ENCODE assay signal across 9 cellular contexts in genomic region chr5:173283318-173284288, GRCh38. TPM values are rescaled to one million over a fixed set of nuclear protein-coding genes. Genes with fewer than 3 reads are reported as not detected.
DNase-seq lines count a peak whose midpoint lies in the region; ATAC-seq, FAIRE-seq and TF ChIP-seq lines count a peak whose summit lies in the region.
"Had no signal": no experiment of that assay in that cellular context is flagged by ENCODE, and none has a peak within 500 bp of the region (broad histone marks: within the 10 kb centered on the region; RNA-seq: fewer than 3 reads in every experiment).

No MANE protein-coding gene starts in this region.

- no peaks in the 10 kb centered on the region for H3K9me3 ChIP-seq in mammary epithelial cell (replicated peaks; ENCODE audit: insufficient read depth, low read length)
- H3K9me3 ChIP-seq in keratinocyte (ENCODE audit: control insufficient read depth, low read depth, low read length): no peaks in the 10 kb centered on the region

- H3K9ac ChIP-seq in mammary epithelial cell (ENCODE audit: insufficient read depth, low read length) (no peak overlapping the region), keratinocyte (ENCODE audit: control insufficient read depth, extremely low read depth, insufficient read depth, low read length) (no peak overlapping the region)

- 14% methylated on average over 14 of the region's 45 CpGs for WGBS in mammary epithelial cell (ENCODE audit: low coverage, missing lambda C conversion rate)

- in situ Hi-C loops in mammary epithelial cell (cut with MboI; ENCODE audit: low sequenced_read_pairs in 2 of 2): loop anchor here in 1 of 2 donors (25.0 kb wide), 2 partner anchors 296 to 571 kb away; partner anchors contain the start of gene ATP6V0E1

- H3K9me3 Mint-ChIP-seq in activated B cell treated with CpG ODN at 0.5 μM for 24 hours: peaks cover 4% of the 10 kb centered on the region

- peak; percentile 15 to 64 for DNase-seq in NCI-H187 (lab: John Stamatoyannopoulos, UW)
- DNase-seq in NCI-H187 treated with DMSO at 0.1 percent for 48 hours (lab: John Stamatoyannopoulos, UW): no peak
- DNase-seq in NCI-H1417 treated with DMSO at 0.1 percent for 48 hours (lab: John Stamatoyannopoulos, UW): peak; percentile 15
- peak; percentile 29 for DNase-seq in activated B cell treated with CpG ODN at 0.5 μM for 24 hours
- peak; percentile 75 for DNase-seq in mammary epithelial cell
- no peak for DNase-seq in keratinocyte (ENCODE audit: low read depth, low spot score)
- DNase-seq in stimulated activated CD4-positive, alpha-beta T cell treated with anti-CD3 and anti-CD28 coated beads, Interleukin-4, amount 100 ng/mL, for 1 hour: peak; percentile 81

- POLR2A ChIA-PET in activated B cell treated with CpG ODN at 0.5 μM for 24 hours (lab: Charles Lee): no interaction called here

- peak; percentile 85 for ATAC-seq in HG02852 (IDR thresholded peaks at IDR 0.05; ENCODE audit: unreplicated experiment)
- ATAC-seq in activated B cell treated with CpG ODN at 0.5 μM for 24 hours (ENCODE audit: low read depth): peak; percentile 89

- peaks cover 9% of the 10 kb centered on the region for H3K4me1 ChIP-seq in mammary epithelial cell (ENCODE audit: insufficient read depth, low read length)
- peaks cover 8% of the 10 kb centered on the region for H3K4me1 ChIP-seq in keratinocyte (ENCODE audit: control insufficient read depth, extremely low read depth, insufficient read depth, low read length)

- FAIRE-seq in keratinocyte (lab: Jason Lieb, UNC): no peak
- FAIRE-seq: A204.1 had no signal

- H3K4me2 ChIP-seq in mammary epithelial cell (ENCODE audit: insufficient read depth, low read depth, low read length) (peak overlapping the region; percentile 82), keratinocyte (ENCODE audit: control insufficient read depth, extremely low read depth, insufficient read depth, low read depth, low read length) (peak overlapping the region; percentile 71)

- peaks cover 9% of the 10 kb centered on the region for H3K4me1 Mint-ChIP-seq in activated B cell treated with CpG ODN at 0.5 μM for 24 hours

- H3K27me3 Mint-ChIP-seq in activated B cell treated with CpG ODN at 0.5 μM for 24 hours: peaks cover 60% of the 10 kb centered on the region

- CTCF ChIA-PET in activated B cell treated with CpG ODN at 0.5 μM for 24 hours (lab: Charles Lee) (no interaction called here), mammary epithelial cell (lab: Charles Lee; ENCODE audit: low non-redundant PET) (interaction anchor here (0.5 kb wide), 1 partner anchor 577 kb away, joined by 3 read pairs; no protein-coding TSS in a partner anchor)

- intact Hi-C loops in activated B cell treated with CpG ODN at 0.5 μM for 24 hours (cut with micrococcal nuclease) (loop anchor here (2.0 to 5.0 kb wide), 2 partner anchors 305 to 571 kb away; no protein-coding TSS in a partner anchor), mammary epithelial cell (cut with micrococcal nuclease) (loop anchor here (1.0 to 2.0 kb wide), 3 partner anchors 117 to 577 kb away; no protein-coding TSS in a partner anchor)

- H3K4me3 ChIP-seq in mammary epithelial cell (replicated peaks in 1 of 3; ENCODE audit: insufficient read depth in 1 of 3, low read depth in 2 of 3, low read length in 3 of 3) (peak overlapping the region; percentile 24 to 33 (median 24)), keratinocyte (ENCODE audit: control insufficient read depth in 2 of 3, extremely low read depth in 1 of 3, insufficient read depth in 2 of 3, low read depth in 1 of 3, low read length in 3 of 3) (peak overlapping the region; percentile 10 to 35 (median 34))

- dilution Hi-C loops in mammary epithelial cell (cut with HindIII; ENCODE audit: low sequenced_read_pairs) (loop anchor here (25.0 kb wide), 1 partner anchor 571 kb away; no protein-coding TSS in a partner anchor), keratinocyte (cut with MboI; ENCODE audit: extremely low pct_ligation_motif_present, low sequenced_read_pairs) (no loop called here)

- H3K36me3 ChIP-seq in mammary epithelial cell (ENCODE audit: insufficient read depth, low read length) (no peaks in the 10 kb centered on the region), keratinocyte (ENCODE audit: control insufficient read depth in 2 of 2, extremely low read depth in 1 of 2, insufficient read depth in 2 of 2, low read length in 2 of 2) (no peaks in the 10 kb centered on the region)

- TF ChIP-seq CTCF in activated B cell treated with CpG ODN at 0.5 μM for 24 hours (IDR thresholded peaks at IDR 0.05): no peak
- TF ChIP-seq CTCF in mammary epithelial cell (conservative IDR thresholded peaks at IDR 0.05 in 1 of 2, IDR thresholded peaks at IDR 0.05 in 1 of 2; ENCODE audit: extremely low read depth in 1 of 2, insufficient read depth in 1 of 2, low read depth in 1 of 2, low read length in 2 of 2): peak; percentile 59 to 71
- peak; percentile 61 to 76 (median 67) for TF ChIP-seq CTCF in keratinocyte (optimal IDR thresholded peaks at IDR 0.05 in 1 of 3, IDR thresholded peaks at IDR 0.05 in 1 of 3, conservative IDR thresholded peaks at IDR 0.05 in 1 of 3; ENCODE audit: extremely low read depth in 1 of 3, insufficient read depth in 2 of 3, low read length in 3 of 3)

- no peaks in the 10 kb centered on the region for H3K79me2 ChIP-seq in mammary epithelial cell (ENCODE audit: insufficient read depth, low read length)
- H3K79me2 ChIP-seq in keratinocyte (ENCODE audit: control insufficient read depth, insufficient read depth, low read length): no peaks in the 10 kb centered on the region

- no peaks in the 10 kb centered on the region for H3K9me1 ChIP-seq in keratinocyte (ENCODE audit: control insufficient read depth, extremely low read depth, insufficient read depth, low read length)

- H3K27ac Mint-ChIP-seq in activated B cell treated with CpG ODN at 0.5 μM for 24 hours: no peak overlapping the region

- BruUV-seq in mammary epithelial cell (replicated peaks; lab: Mats Ljungman, UMichigan): no TSS peak

- no peaks in the 10 kb centered on the region for H3K27me3 ChIP-seq in mammary epithelial cell (ENCODE audit: insufficient read depth, low read length)
- H3K27me3 ChIP-seq in keratinocyte (ENCODE audit: control insufficient read depth, extremely low read depth, insufficient read depth, low read length): peaks cover 22% of the 10 kb centered on the region

- no peaks in the 10 kb centered on the region for H3K36me3 Mint-ChIP-seq in activated B cell treated with CpG ODN at 0.5 μM for 24 hours (ENCODE audit: low read depth)

- H2AFZ ChIP-seq in mammary epithelial cell (ENCODE audit: low read depth, low read length) (peak overlapping the region; percentile 79), keratinocyte (ENCODE audit: control insufficient read depth, low read length) (peak overlapping the region; percentile 53)

- H4K20me1 ChIP-seq in mammary epithelial cell (ENCODE audit: insufficient read depth, low read length) (no peaks in the 10 kb centered on the region), keratinocyte (ENCODE audit: control insufficient read depth, extremely low read depth, insufficient read depth, low read length) (no peaks in the 10 kb centered on the region)

- no peak overlapping the region for H3K4me3 Mint-ChIP-seq in activated B cell treated with CpG ODN at 0.5 μM for 24 hours

- H3K27ac ChIP-seq in mammary epithelial cell (ENCODE audit: insufficient read depth, low read depth, low read length): no peak overlapping the region
- no peak overlapping the region for H3K27ac ChIP-seq in keratinocyte (ENCODE audit: control insufficient read depth, insufficient read depth, low read length)

RNA-seq across cellular contexts. Expression of gene STC2, which starts 44.6 kb away (rescaled TPM):
- 0.29 TPM in 1 of 2 replicates, not detected in the other for total RNA-seq in activated B cell treated with CpG ODN at 0.5 μM for 24 hours
- total RNA-seq in mammary epithelial cell: 100 to 1,000 TPM; 133 to 311 TPM
- 30.0 TPM for polyA plus RNA-seq in mammary epithelial cell
- polyA minus RNA-seq in mammary epithelial cell: 13.5 TPM
- polyA plus RNA-seq in keratinocyte: 1.9 to 4.3 TPM (median 4.1 TPM) in 3 replicates
- polyA plus RNA-seq in keratinocyte (2011; ENCODE audit: low read depth): 8.5 TPM
- 2.2 and 2.6 TPM in 2 replicates for polyA plus RNA-seq in keratinocyte (2011; cell fraction: cytosol; rRNA removed)
- polyA plus RNA-seq in keratinocyte (2011; cell fraction: nucleus; rRNA removed): 9.3 and 16.7 TPM in 2 replicates
- 4.7 and 14.4 TPM in 2 replicates for polyA plus RNA-seq in keratinocyte (2012; ENCODE audit: low replicate concordance)
- 0.82 to 2.5 TPM (median 2.3 TPM) in 3 replicates for polyA minus RNA-seq in keratinocyte
- polyA minus RNA-seq in keratinocyte (2011; cell fraction: cytosol; rRNA and poly(A)+ RNA removed): 10.6 TPM
- 8.4 and 8.5 TPM in 2 replicates for polyA minus RNA-seq in keratinocyte (2011; cell fraction: nucleus; rRNA and poly(A)+ RNA removed)

RNA-seq across cellular contexts. Expression of gene NKX2-5, which starts 48.6 kb away (rescaled TPM):
- total RNA-seq in activated B cell treated with CpG ODN at 0.5 μM for 24 hours: not detected in 2 replicates
- 1 to 10 TPM; 2.5 to 4.0 TPM for total RNA-seq in mammary epithelial cell
- not detected for polyA plus RNA-seq in mammary epithelial cell
- polyA minus RNA-seq in mammary epithelial cell: not detected
- not detected in 3 replicates for polyA plus RNA-seq in keratinocyte
- not detected for polyA plus RNA-seq in keratinocyte (2011; ENCODE audit: low read depth)
- polyA plus RNA-seq in keratinocyte (2011; cell fraction: cytosol; rRNA removed): not detected in 2 replicates
- polyA plus RNA-seq in keratinocyte (2011; cell fraction: nucleus; rRNA removed): not detected in 2 replicates
- not detected in 2 replicates for polyA plus RNA-seq in keratinocyte (2012; ENCODE audit: low replicate concordance)
- polyA minus RNA-seq in keratinocyte: not detected in 3 replicates
- polyA minus RNA-seq in keratinocyte (2011; cell fraction: cytosol; rRNA and poly(A)+ RNA removed): not detected
- not detected in 2 replicates for polyA minus RNA-seq in keratinocyte (2011; cell fraction: nucleus; rRNA and poly(A)+ RNA removed)

Comparison
In these comparisons a context has a peak if more than half of its experiments do, and no peak if none do; other contexts are left out.
1. DNase-seq: peak in NCI-H187 (2 of 2), NCI-H1417 treated with DMSO at 0.1 percent for 48 hours (single experiment), activated B cell treated with CpG ODN at 0.5 μM for 24 hours (single experiment), mammary epithelial cell (single experiment) and stimulated activated CD4-positive, alpha-beta T cell treated with anti-CD3 and anti-CD28 coated beads, Interleukin-4, amount 100 ng/mL, for 1 hour (single experiment); none in NCI-H187 treated with DMSO at 0.1 percent for 48 hours (single experiment) and keratinocyte (single experiment).
2. RNA of gene STC2, which starts 44.6 kb away (total RNA-seq): 133 to 311 TPM in mammary epithelial cell; 0.29 TPM in activated B cell treated with CpG ODN at 0.5 μM for 24 hours; every median in the first group is over 100 times any median in the second.